Comparison of ENCODE assay signal across 18 cellular contexts in genomic region chr9:86041331-86041741, GRCh38.
DNase-seq lines count a peak whose midpoint lies in the region; ATAC-seq, FAIRE-seq and TF ChIP-seq lines count a peak whose summit lies in the region.
"Had no signal": no experiment of that assay in that cellular context is flagged by ENCODE, and none has a peak within 500 bp of the region (broad histone marks: within the 10 kb centered on the region; RNA-seq: fewer than 3 reads in every experiment).

No MANE protein-coding gene starts in this region.

- TF ChIP-seq CTCF in retinal pigment epithelial cell (conservative IDR thresholded peaks at IDR 0.05; ENCODE audit: low read depth, low read length): no peak

- no peak for ATAC-seq in GM19035 (IDR thresholded peaks at IDR 0.05; ENCODE audit: unreplicated experiment)
- no peak for ATAC-seq in effector memory CD8-positive, alpha-beta T cell (replicated peaks)
- ATAC-seq: PC-3 had no signal

- no peak for FAIRE-seq in HTR-8/SVneo (lab: Jason Lieb, UNC)

- H3K4me1 Mint-ChIP-seq in effector memory CD8-positive, alpha-beta T cell (ENCODE audit: low read depth in 2 of 2): no peaks in the 10 kb centered on the region

- no peaks in the 10 kb centered on the region for H3K9me3 Mint-ChIP-seq in effector memory CD8-positive, alpha-beta T cell
- H3K9me3 Mint-ChIP-seq: HFFc6 had no signal

- no peak overlapping the region for H3K27ac Mint-ChIP-seq in effector memory CD8-positive, alpha-beta T cell
- H3K27ac Mint-ChIP-seq: HFFc6 had no signal

- H3K36me3 Mint-ChIP-seq in effector memory CD8-positive, alpha-beta T cell (ENCODE audit: insufficient read depth): peaks cover 2% of the 10 kb centered on the region

- peak overlapping the region; percentile 38 for H3K4me3 ChIP-seq in retinal pigment epithelial cell (ENCODE audit: low read length)
- H3K4me3 ChIP-seq: BLaER1, neural progenitor cell had no signal

- no peak overlapping the region for H3K4me3 Mint-ChIP-seq in effector memory CD8-positive, alpha-beta T cell
- H3K4me3 Mint-ChIP-seq: HFFc6, neural progenitor cell had no signal

- H3K27me3 Mint-ChIP-seq in effector memory CD8-positive, alpha-beta T cell: no peaks in the 10 kb centered on the region

- DNase-seq in GM04503 (ENCODE audit: low read depth) (peak; percentile 17), astrocyte of the hippocampus (ENCODE audit: low read depth, low spot score) (peak; percentile 41), iris pigment epithelial cell (ENCODE audit: low read depth) (peak; percentile 42), retinal pigment epithelial cell (ENCODE audit: low read depth) (no peak), SKM-1 (lab: John Stamatoyannopoulos, UW; ENCODE audit: unreplicated experiment) (no peak), HTR-8/SVneo (ENCODE audit: insufficient read length, low spot score) (no peak)
- DNase-seq in effector memory CD8-positive, alpha-beta T cell: no peak
- DNase-seq: activated effector memory CD4-positive, alpha-beta T cell treated with anti-CD3 and anti-CD28 coated beads, Interleukin-2, amount 50 U/mL, for 16 hours; HFFc6; hippocampal formation; NCI-H1694; NCI-H526; PC-3; stimulated activated CD4-positive, alpha-beta T cell treated with anti-CD3 and anti-CD28 coated beads, Interleukin-12 subunit alpha, Interleukin-12 subunit beta, amount 100 ng/mL, for 4 hours; substantia nigra had no signal

Comparison
In these comparisons a context has a peak if more than half of its experiments do, and no peak if none do; other contexts are left out.
1. DNase-seq: peak in GM04503 (single experiment), astrocyte of the hippocampus (single experiment) and iris pigment epithelial cell (single experiment); none in retinal pigment epithelial cell (single experiment), SKM-1 (single experiment), effector memory CD8-positive, alpha-beta T cell (0 of 3) and HTR-8/SVneo (single experiment).